3 cellular contexts compared by ENCODE assay signal in genomic region chr22:26482171-26482570, GRCh38.
A peak's percentile ranks its signal among the peaks of the same experiment; 100 is the strongest.
TF ChIP-seq lines count a peak whose summit lies in the region.

No MANE protein-coding gene starts in this region.

TF ChIP-seq in SK-N-SH, 30 proteins besides CTCF, POLR2A, EP300 and RAD21:
- no peak for TF ChIP-seq IRF3 (IDR thresholded peaks at IDR 0.05; ENCODE audit: low read depth, low read length)
- TF ChIP-seq ELF1 (IDR thresholded peaks at IDR 0.05): no peak
- TF ChIP-seq YY1 (IDR thresholded peaks at IDR 0.05; ENCODE audit: low read depth): no peak
- no peak for TF ChIP-seq NRF1 (IDR thresholded peaks at IDR 0.05; ENCODE audit: low read depth, low read length)
- TF ChIP-seq PBX3 (IDR thresholded peaks at IDR 0.05): no peak
- no peak for TF ChIP-seq FOXJ3 (CRISPR knock-in tag; IDR thresholded peaks at IDR 0.05)
- no peak for TF ChIP-seq RCOR1 (IDR thresholded peaks at IDR 0.05; ENCODE audit: low read length)
- TF ChIP-seq TCF12 (IDR thresholded peaks at IDR 0.05): no peak
- TF ChIP-seq MXI1 (IDR thresholded peaks at IDR 0.05; ENCODE audit: low read depth, low read length): no peak
- no peak for TF ChIP-seq MAX (IDR thresholded peaks at IDR 0.05; ENCODE audit: low read depth)
- no peak for TF ChIP-seq TEAD4 (IDR thresholded peaks at IDR 0.05; ENCODE audit: borderline replicate concordance, insufficient read depth)
- TF ChIP-seq EZH2phosphoT487 (IDR thresholded peaks at IDR 0.05; ENCODE audit: borderline replicate concordance, low read depth): no peak
- TF ChIP-seq RXRA (IDR thresholded peaks at IDR 0.05; ENCODE audit: borderline replicate concordance, low read depth): no peak
- TF ChIP-seq GATA2 (CRISPR knock-in tag; IDR thresholded peaks at IDR 0.05): no peak
- no peak for TF ChIP-seq ZBTB33 (IDR thresholded peaks at IDR 0.05; ENCODE audit: borderline replicate concordance, low read depth)

TF ChIP-seq in SK-N-SH treated with all-trans-retinoic acid at 6 μM for 48 hours, 23 proteins besides CTCF, POLR2A, EP300 and RAD21:
- TF ChIP-seq ZFP3 (CRISPR knock-in tag; IDR thresholded peaks at IDR 0.05): no peak
- no peak for TF ChIP-seq PPARA (CRISPR knock-in tag; IDR thresholded peaks at IDR 0.05; ENCODE audit: borderline replicate concordance)
- TF ChIP-seq ZNF8 (CRISPR knock-in tag; IDR thresholded peaks at IDR 0.05): no peak
- no peak for TF ChIP-seq ARNTL (CRISPR knock-in tag; IDR thresholded peaks at IDR 0.05; ENCODE audit: borderline replicate concordance, low read depth)
- TF ChIP-seq CSDC2 (CRISPR knock-in tag; IDR thresholded peaks at IDR 0.05): no peak
- no peak for TF ChIP-seq BACH2 (CRISPR knock-in tag; IDR thresholded peaks at IDR 0.05; ENCODE audit: borderline replicate concordance)
- no peak for TF ChIP-seq SNAI2 (CRISPR knock-in tag; IDR thresholded peaks at IDR 0.05)
- TF ChIP-seq ZNF565 (CRISPR knock-in tag; conservative IDR thresholded peaks at IDR 0.05; ENCODE audit: low read depth): no peak
- TF ChIP-seq TCF4 (CRISPR knock-in tag; IDR thresholded peaks at IDR 0.05; ENCODE audit: borderline replicate concordance): no peak
- TF ChIP-seq ZFP30 (CRISPR knock-in tag; IDR thresholded peaks at IDR 0.05): no peak
- TF ChIP-seq ISL1 (CRISPR knock-in tag; IDR thresholded peaks at IDR 0.05): no peak
- no peak for TF ChIP-seq CREB5 (CRISPR knock-in tag; IDR thresholded peaks at IDR 0.05; ENCODE audit: low read depth)
- no peak for TF ChIP-seq RARB (CRISPR knock-in tag; IDR thresholded peaks at IDR 0.05)

TF ChIP-seq in GM12878, 131 proteins besides CTCF, POLR2A, EP300 and RAD21:
- TF ChIP-seq RAD51 (IDR thresholded peaks at IDR 0.05): peak; percentile 45
- TF ChIP-seq TBL1XR1 (IDR thresholded peaks at IDR 0.05; ENCODE audit: low read depth, low read length): no peak
- TF ChIP-seq RB1 (IDR thresholded peaks at IDR 0.05; ENCODE audit: borderline replicate concordance): no peak
